19 cellular contexts compared by ENCODE assay signal in genomic region chr5:69364850-69365249, GRCh38. TPM values are rescaled to one million over a fixed set of nuclear protein-coding genes. Genes with fewer than 3 reads are reported as not detected.
A peak's percentile ranks its signal among the peaks of the same experiment; 100 is the strongest.
DNase-seq lines count a peak whose midpoint lies in the region; TF ChIP-seq lines count a peak whose summit lies in the region.
"Had no signal": no experiment of that assay in that cellular context is flagged by ENCODE, and none has a peak within 500 bp of the region (broad histone marks: within the 10 kb centered on the region; RNA-seq: fewer than 3 reads in every experiment).

No MANE protein-coding gene starts in this region.

- H3K36me3 Mint-ChIP-seq in activated T-cell treated with anti-CD3 and anti-CD28 coated beads, Interleukin-2, amount 50 U/mL, for 24 hours (ENCODE audit: low read depth) = peaks cover 88% of the 10 kb centered on the region
- peaks cover 4% of the 10 kb centered on the region for H3K36me3 Mint-ChIP-seq in neural crest cell (ENCODE audit: low read depth)

- no peak overlapping the region for H3K4me3 Mint-ChIP-seq in activated T-cell treated with anti-CD3 and anti-CD28 coated beads, Interleukin-2, amount 50 U/mL, for 24 hours
- peak overlapping the region; percentile 56 for H3K4me3 Mint-ChIP-seq in neural crest cell
- H3K4me3 Mint-ChIP-seq: immature natural killer cell had no signal

- no peak for TF ChIP-seq POLR2A in NB4 (IDR thresholded peaks at IDR 0.05; ENCODE audit: extremely low read depth, insufficient read length)

- peaks cover 42% of the 10 kb centered on the region for H3K4me1 Mint-ChIP-seq in activated T-cell treated with anti-CD3 and anti-CD28 coated beads, Interleukin-2, amount 50 U/mL, for 24 hours (ENCODE audit: low read depth)
- peaks cover 18% of the 10 kb centered on the region for H3K4me1 Mint-ChIP-seq in neural crest cell

- H3K4me3 ChIP-seq in NB4 (ENCODE audit: low read depth, low read length) (no peak overlapping the region), BE2C (ENCODE audit: low read depth, low read length) (no peak overlapping the region)
- H3K4me3 ChIP-seq: BLaER1, body of pancreas, HAP-1, MG63, uterus had no signal

- peak overlapping the region; percentile 50 for H3K27ac Mint-ChIP-seq in activated T-cell treated with anti-CD3 and anti-CD28 coated beads, Interleukin-2, amount 50 U/mL, for 24 hours
- H3K27ac Mint-ChIP-seq in neural crest cell (ENCODE audit: unreplicated experiment) = no peak overlapping the region

- H3K27me3 ChIP-seq in BE2C = no peaks in the 10 kb centered on the region
- H3K27me3 ChIP-seq: BLaER1, body of pancreas, MG63, neutrophil, uterus had no signal

- no peak for DNase-seq in activated T-cell treated with anti-CD3 and anti-CD28 coated beads, Interleukin-2, amount 50 U/mL, for 24 hours
- DNase-seq in activated T-cell treated with anti-CD3 and anti-CD28 coated beads, Interleukin-2, amount 50 U/mL, for 48 hours = no peak
- DNase-seq in NB4 (ENCODE audit: low read depth) (peak; percentile 5), neural crest cell (ENCODE audit: low read depth, low spot score) (no peak), BE2C (no peak), NCI-H510A (lab: John Stamatoyannopoulos, UW) (no peak)
- DNase-seq: body of pancreas; head of caudate nucleus; MG63; NCI-H1436 treated with DMSO at 0.1 percent for 48 hours; NCI-H2171; small intestine; stimulated activated CD4-positive, alpha-beta T cell treated with anti-CD3 and anti-CD28 coated beads, Interleukin-4, amount 100 ng/mL, for 24 hours; uterus had no signal

- no peaks in the 10 kb centered on the region for H3K9me3 Mint-ChIP-seq in activated T-cell treated with anti-CD3 and anti-CD28 coated beads, Interleukin-2, amount 50 U/mL, for 24 hours
- no peaks in the 10 kb centered on the region for H3K9me3 Mint-ChIP-seq in neural crest cell
- H3K9me3 Mint-ChIP-seq: immature natural killer cell had no signal

- TF ChIP-seq CTCF in NB4 (IDR thresholded peaks at IDR 0.05; ENCODE audit: low read depth, low read length) = no peak
- no peak for TF ChIP-seq CTCF in neural crest cell (conservative IDR thresholded peaks at IDR 0.05)
- no peak for TF ChIP-seq CTCF in BE2C (IDR thresholded peaks at IDR 0.05; ENCODE audit: low read depth, low read length)

- peaks cover 44% of the 10 kb centered on the region for H3K36me3 ChIP-seq in BE2C
- H3K36me3 ChIP-seq: uterus had no signal

- H3K27me3 Mint-ChIP-seq in activated T-cell treated with anti-CD3 and anti-CD28 coated beads, Interleukin-2, amount 50 U/mL, for 24 hours = no peaks in the 10 kb centered on the region
- no peaks in the 10 kb centered on the region for H3K27me3 Mint-ChIP-seq in neural crest cell (ENCODE audit: low read depth)

- H3K4me1 ChIP-seq in BE2C = no peaks in the 10 kb centered on the region
- H3K4me1 ChIP-seq: uterus had no signal

- H3K9me3 ChIP-seq in BE2C = no peaks in the 10 kb centered on the region
- H3K9me3 ChIP-seq: BLaER1, body of pancreas, HAP-1, MG63, neutrophil, uterus had no signal

RNA-seq across cellular contexts. Expression of gene AK6, which starts 4.5 kb away (rescaled TPM):
- 41.1 and 44.1 TPM in 2 replicates for total RNA-seq in neural crest cell
- polyA plus RNA-seq in BE2C (2012; ENCODE audit: insufficient read depth, insufficient read length, low read depth) = 101 TPM

RNA-seq across cellular contexts. Expression of gene TAF9, which starts 4.5 kb away (rescaled TPM):
- total RNA-seq in neural crest cell = 50.0 and 55.3 TPM in 2 replicates
- polyA plus RNA-seq in BE2C (2012; ENCODE audit: insufficient read depth, insufficient read length, low read depth) = 63.1 TPM

RNA-seq across cellular contexts. Expression of gene RAD17, which starts 4.8 kb away (rescaled TPM):
- total RNA-seq in neural crest cell = 30.1 and 31.9 TPM in 2 replicates
- polyA plus RNA-seq in BE2C (2012; ENCODE audit: insufficient read depth, insufficient read length, low read depth) = 55.8 TPM

RNA-seq across cellular contexts. Expression of gene CCDC125, which starts 32.2 kb away (rescaled TPM):
- total RNA-seq in neural crest cell = 0.56 and 0.68 TPM in 2 replicates
- 6.1 TPM for polyA plus RNA-seq in BE2C (2012; ENCODE audit: insufficient read depth, insufficient read length, low read depth)

RNA-seq across cellular contexts. Expression of gene MARVELD2, which starts 50.1 kb away (rescaled TPM):
- total RNA-seq in neural crest cell = 0.36 and 0.68 TPM in 2 replicates
- not detected for polyA plus RNA-seq in BE2C (2012; ENCODE audit: insufficient read depth, insufficient read length, low read depth)
- total RNA-seq: A172 had no signal
- polyA plus RNA-seq: immature natural killer cell had no signal
